Comparison of ENCODE assay signal across 12 cellular contexts in the genomic region with DNA sequence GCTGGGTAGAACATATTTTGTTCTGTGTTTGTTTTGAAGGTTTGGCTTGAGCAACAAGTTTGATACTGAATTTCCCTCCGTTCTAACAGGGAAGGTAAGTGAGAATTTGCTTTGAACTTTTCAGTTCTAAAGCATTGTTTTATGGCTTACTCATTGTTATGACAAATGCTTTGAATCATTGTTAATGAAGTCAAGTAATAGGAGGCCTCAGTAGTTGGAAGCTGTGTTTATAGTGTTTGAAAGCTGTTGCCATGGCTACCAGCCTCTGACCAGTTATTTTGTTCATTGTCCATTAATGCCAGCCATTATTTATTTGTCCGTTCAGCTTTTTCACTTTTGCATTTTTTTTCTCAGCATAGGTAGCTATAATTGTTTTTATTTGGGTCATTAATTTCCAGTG. TPM values are rescaled to one million over a fixed set of nuclear protein-coding genes. Genes with fewer than 3 reads are reported as not detected.
DNase-seq lines count a peak whose midpoint lies in the region; ATAC-seq and TF ChIP-seq lines count a peak whose summit lies in the region.
"Had no signal": no experiment of that assay in that cellular context is flagged by ENCODE, and none has a peak within 500 bp of the region (broad histone marks: within the 10 kb centered on the region; RNA-seq: fewer than 3 reads in every experiment).

No MANE protein-coding gene starts in this region.

- no CpG with 5 or more reads among the region's 2 CpGs for WGBS in IMR-90 (ENCODE audit: extremely low coverage in 2 of 2, insufficient read length in 1 of 2), 2 experiments
- 3% methylated on average over 2 of the region's 2 CpGs for WGBS in mammary epithelial cell (ENCODE audit: low coverage, missing lambda C conversion rate)

- H3K9me1 ChIP-seq in IMR-90 (ENCODE audit: insufficient read depth, low read length): no peaks in the 10 kb centered on the region

- H2AK9ac ChIP-seq in IMR-90 (replicated peaks; ENCODE audit: low read depth, low read length, poor library complexity): no peak overlapping the region

- DNase-seq in AG09309 (ENCODE audit: low read depth): peak; percentile 37
- peak; percentile 75 for DNase-seq in IMR-90
- DNase-seq in mammary epithelial cell: peak; percentile 82
- no peak for DNase-seq in left lung
- DNase-seq in dedifferentiated amniotic fluid mesenchymal stem cell (ENCODE audit: extremely low spot score): no peak
- no peak for DNase-seq in NCI-H128 (lab: John Stamatoyannopoulos, UW; ENCODE audit: unreplicated experiment)
- DNase-seq: activated T-cell treated with anti-CD3 and anti-CD28 coated beads, Interleukin-2, amount 50 U/mL, for 4 hours; CD8-positive, alpha-beta T cell; NCI-H510A had no signal

- no peak overlapping the region for H3K23ac ChIP-seq in IMR-90 (ENCODE audit: low read depth, low read length)

- H3K79me2 ChIP-seq in mammary epithelial cell (ENCODE audit: insufficient read depth, low read length): no peaks in the 10 kb centered on the region

- CTCF ChIA-PET in IMR-90 (lab: Yijun Ruan, JAX) (no interaction called here), mammary epithelial cell (lab: Charles Lee; ENCODE audit: low non-redundant PET) (no interaction called here)

- no peak overlapping the region for H4K5ac ChIP-seq in IMR-90 (ENCODE audit: low read depth, low read length)

- H4K8ac ChIP-seq in IMR-90 (ENCODE audit: low read depth in 2 of 2, low read length in 2 of 2): no peak overlapping the region

- no peak overlapping the region for H2BK120ac ChIP-seq in IMR-90 (ENCODE audit: low read depth, low read length)

- H2AFZ ChIP-seq in IMR-90 (replicated peaks; ENCODE audit: low read length, poor library complexity) (no peak overlapping the region), mammary epithelial cell (ENCODE audit: low read depth, low read length) (no peak overlapping the region)

- H3K27me3 ChIP-seq in IMR-90 (ENCODE audit: control insufficient read depth, insufficient read depth, low read length) (no peaks in the 10 kb centered on the region), mammary epithelial cell (ENCODE audit: insufficient read depth, low read length) (peaks cover 5% of the 10 kb centered on the region), left lung (no peaks in the 10 kb centered on the region)

- no peak overlapping the region for H2BK20ac ChIP-seq in IMR-90 (ENCODE audit: low read depth, low read length)

- no peak overlapping the region for H3K14ac ChIP-seq in IMR-90 (replicated peaks; ENCODE audit: low read depth, low read length)

- ATAC-seq in IMR-90 (ENCODE audit: low read depth) (no peak; the same call in 1 of the 2 replicates), left lung (peak; percentile 46), GM21723 (IDR thresholded peaks at IDR 0.05; ENCODE audit: unreplicated experiment) (no peak), HG03442 (IDR thresholded peaks at IDR 0.05; ENCODE audit: unreplicated experiment) (no peak)
- ATAC-seq: activated T-cell treated with anti-CD3 and anti-CD28 coated beads, Interleukin-2, amount 50 U/mL, for 4 hours; CD8-positive, alpha-beta T cell; HepG2 had no signal

- H3K4me3 ChIP-seq in AG09309 (ENCODE audit: control insufficient read depth, low read depth, low read length) (no peak overlapping the region), IMR-90 (ENCODE audit: insufficient read depth, low read depth, low read length) (no peak overlapping the region), mammary epithelial cell (replicated peaks in 1 of 3; ENCODE audit: insufficient read depth in 1 of 3, low read depth in 2 of 3, low read length in 3 of 3) (no peak overlapping the region), left lung (no peak overlapping the region)

- H2BK15ac ChIP-seq in IMR-90 (ENCODE audit: low read depth, low read length): no peak overlapping the region

- in situ Hi-C loops in IMR-90 (cut with MboI; ENCODE audit: low sequenced_read_pairs) (no loop called here), mammary epithelial cell (cut with MboI; ENCODE audit: low sequenced_read_pairs in 2 of 2) (no loop called here)

- intact Hi-C loops in IMR-90 (cut with micrococcal nuclease) (no loop called here), mammary epithelial cell (cut with micrococcal nuclease) (no loop called here), left lung (cut with DNase I) (no loop called here)

- H3K4me2 ChIP-seq in IMR-90 (ENCODE audit: low read depth, low read length): no peak overlapping the region
- peak overlapping the region; percentile 40 for H3K4me2 ChIP-seq in mammary epithelial cell (ENCODE audit: insufficient read depth, low read depth, low read length)

- no peaks in the 10 kb centered on the region for H3K9me3 ChIP-seq in IMR-90 (ENCODE audit: control insufficient read depth, insufficient read depth, low read length)
- peaks cover 7% of the 10 kb centered on the region for H3K9me3 ChIP-seq in mammary epithelial cell (replicated peaks; ENCODE audit: insufficient read depth, low read length)
- H3K9me3 ChIP-seq in left lung: no peaks in the 10 kb centered on the region

- H4K20me1 ChIP-seq in IMR-90 (ENCODE audit: insufficient read depth, low read length): no peaks in the 10 kb centered on the region
- no peaks in the 10 kb centered on the region for H4K20me1 ChIP-seq in mammary epithelial cell (ENCODE audit: insufficient read depth, low read length)

- BruUV-seq in IMR-90 (replicated peaks; lab: Mats Ljungman, UMichigan) (no TSS peak), mammary epithelial cell (replicated peaks; lab: Mats Ljungman, UMichigan) (no TSS peak)

- H3K27ac ChIP-seq in IMR-90 (ENCODE audit: insufficient read depth, low read length) (no peak overlapping the region), mammary epithelial cell (ENCODE audit: insufficient read depth, low read depth, low read length) (peak overlapping the region; percentile 77), left lung (no peak overlapping the region)

- TF ChIP-seq POLR2A in IMR-90 (IDR thresholded peaks at IDR 0.05; ENCODE audit: low read depth, low read length): no peak

- POLR2A ChIA-PET in IMR-90 (lab: Charles Lee; ENCODE audit: unreplicated experiment): no interaction called here

- H3K18ac ChIP-seq in IMR-90 (ENCODE audit: low read depth, low read length): no peak overlapping the region

- H3K4me1 ChIP-seq in IMR-90 (ENCODE audit: control insufficient read depth, insufficient read depth, low read length) (no peaks in the 10 kb centered on the region), mammary epithelial cell (ENCODE audit: insufficient read depth, low read length) (no peaks in the 10 kb centered on the region), left lung (no peaks in the 10 kb centered on the region)

- no peak for TF ChIP-seq RAD21 in IMR-90 (IDR thresholded peaks at IDR 0.05; ENCODE audit: low read length)

- dilution Hi-C loops in IMR-90 (cut with HindIII; ENCODE audit: low sequenced_read_pairs, unreplicated experiment): no loop called here
- dilution Hi-C loops in mammary epithelial cell (cut with HindIII; ENCODE audit: low sequenced_read_pairs): no loop called here

- no peaks in the 10 kb centered on the region for H3K79me1 ChIP-seq in IMR-90 (ENCODE audit: low read depth in 1 of 2, low read length in 2 of 2)

- no peak overlapping the region; the same call in 1 of the 2 replicates for H3K56ac ChIP-seq in IMR-90 (ENCODE audit: extremely low read depth, insufficient read depth, low read length)

- no peak overlapping the region for H4K91ac ChIP-seq in IMR-90 (ENCODE audit: insufficient read depth, low read depth, low read length)

- H3K9ac ChIP-seq in IMR-90 (ENCODE audit: low read depth, low read length) (no peak overlapping the region), mammary epithelial cell (ENCODE audit: insufficient read depth, low read length) (no peak overlapping the region)

- H2AK5ac ChIP-seq in IMR-90 (ENCODE audit: low read depth, low read length): no peak overlapping the region

- H2BK5ac ChIP-seq in IMR-90 (ENCODE audit: low read depth, low read length, poor library complexity, severe bottlenecking): no peak overlapping the region

- TF ChIP-seq CTCF in AG09309 (IDR thresholded peaks at IDR 0.05; ENCODE audit: control insufficient read depth, insufficient read depth, low read depth, low read length, missing control alignments): no peak
- TF ChIP-seq CTCF in IMR-90 (conservative IDR thresholded peaks at IDR 0.05; ENCODE audit: low read depth, low read length): no peak
- no peak for TF ChIP-seq CTCF in mammary epithelial cell (conservative IDR thresholded peaks at IDR 0.05 in 1 of 2, IDR thresholded peaks at IDR 0.05 in 1 of 2; ENCODE audit: extremely low read depth in 1 of 2, insufficient read depth in 1 of 2, low read depth in 1 of 2, low read length in 2 of 2)
- TF ChIP-seq CTCF in left lung (IDR thresholded peaks at IDR 0.05): no peak

- H3K4ac ChIP-seq in IMR-90 (ENCODE audit: low read depth, low read length): no peak overlapping the region

- H3K36me3 ChIP-seq in IMR-90 (ENCODE audit: control insufficient read depth, insufficient read depth, low read length) (no peaks in the 10 kb centered on the region), mammary epithelial cell (ENCODE audit: insufficient read depth, low read length) (no peaks in the 10 kb centered on the region), left lung (no peaks in the 10 kb centered on the region)

TF ChIP-seq in IMR-90, 13 proteins besides CTCF, POLR2A, EP300 and RAD21:
- TF ChIP-seq MAFK (IDR thresholded peaks at IDR 0.05; ENCODE audit: low read depth, low read length): peak; percentile 36; the same call in 1 of the 2 replicates
- 0 out of 2 replicates have a peak, but pooled peaks have one; percentile 6 for TF ChIP-seq FOS (IDR thresholded peaks at IDR 0.05; ENCODE audit: low read depth, low read length)
- TF ChIP-seq RCOR1 (IDR thresholded peaks at IDR 0.05; ENCODE audit: insufficient replicate concordance, low read length): no peak
TF ChIP-seq in IMR-90: peak in this region for 2.

RNA-seq across cellular contexts. Expression of a gene that starts 14.4 kb away (rescaled TPM):
- total RNA-seq in IMR-90 (2012; rRNA removed): 7.3 and 13.1 TPM in 2 replicates
- 3.0 and 4.0 TPM in 2 replicates for polyA plus RNA-seq in IMR-90 (2012; rRNA removed)
- 0.90 and 0.97 TPM in 2 replicates for polyA plus RNA-seq in IMR-90 (2012; cell fraction: cytosol; rRNA removed)
- 1.7 and 6.0 TPM in 2 replicates for polyA plus RNA-seq in IMR-90 (2012; cell fraction: nucleus; rRNA removed; ENCODE audit: low replicate concordance)
- 10 to 100 TPM in 1 of 2 donors, 1 to 10 TPM in 1; 5.2 to 10.5 TPM for total RNA-seq in mammary epithelial cell
- 2.3 TPM for polyA plus RNA-seq in mammary epithelial cell
- polyA minus RNA-seq in mammary epithelial cell: 1.6 TPM
- 1 to 10 TPM; 7.2 to 9.0 TPM for total RNA-seq in left lung
- polyA plus RNA-seq: HepG2 had no signal

Comparison
In these comparisons a context has a peak if more than half of its experiments do, and no peak if none do; other contexts are left out.
1. DNase-seq: peak in AG09309 (single experiment), IMR-90 (single experiment) and mammary epithelial cell (single experiment); none in left lung (0 of 2), dedifferentiated amniotic fluid mesenchymal stem cell (single experiment) and NCI-H128 (single experiment).